Comparison of ENCODE assay signal across 1 cellular context in genomic region chr2:59184281-59185020, GRCh38.
TF ChIP-seq lines count a peak whose summit lies in the region.

No MANE protein-coding gene starts in this region.

TF ChIP-seq in H1, 55 proteins besides CTCF, POLR2A, EP300 and RAD21 (continued from another document):
- TF ChIP-seq, protein P1, sequence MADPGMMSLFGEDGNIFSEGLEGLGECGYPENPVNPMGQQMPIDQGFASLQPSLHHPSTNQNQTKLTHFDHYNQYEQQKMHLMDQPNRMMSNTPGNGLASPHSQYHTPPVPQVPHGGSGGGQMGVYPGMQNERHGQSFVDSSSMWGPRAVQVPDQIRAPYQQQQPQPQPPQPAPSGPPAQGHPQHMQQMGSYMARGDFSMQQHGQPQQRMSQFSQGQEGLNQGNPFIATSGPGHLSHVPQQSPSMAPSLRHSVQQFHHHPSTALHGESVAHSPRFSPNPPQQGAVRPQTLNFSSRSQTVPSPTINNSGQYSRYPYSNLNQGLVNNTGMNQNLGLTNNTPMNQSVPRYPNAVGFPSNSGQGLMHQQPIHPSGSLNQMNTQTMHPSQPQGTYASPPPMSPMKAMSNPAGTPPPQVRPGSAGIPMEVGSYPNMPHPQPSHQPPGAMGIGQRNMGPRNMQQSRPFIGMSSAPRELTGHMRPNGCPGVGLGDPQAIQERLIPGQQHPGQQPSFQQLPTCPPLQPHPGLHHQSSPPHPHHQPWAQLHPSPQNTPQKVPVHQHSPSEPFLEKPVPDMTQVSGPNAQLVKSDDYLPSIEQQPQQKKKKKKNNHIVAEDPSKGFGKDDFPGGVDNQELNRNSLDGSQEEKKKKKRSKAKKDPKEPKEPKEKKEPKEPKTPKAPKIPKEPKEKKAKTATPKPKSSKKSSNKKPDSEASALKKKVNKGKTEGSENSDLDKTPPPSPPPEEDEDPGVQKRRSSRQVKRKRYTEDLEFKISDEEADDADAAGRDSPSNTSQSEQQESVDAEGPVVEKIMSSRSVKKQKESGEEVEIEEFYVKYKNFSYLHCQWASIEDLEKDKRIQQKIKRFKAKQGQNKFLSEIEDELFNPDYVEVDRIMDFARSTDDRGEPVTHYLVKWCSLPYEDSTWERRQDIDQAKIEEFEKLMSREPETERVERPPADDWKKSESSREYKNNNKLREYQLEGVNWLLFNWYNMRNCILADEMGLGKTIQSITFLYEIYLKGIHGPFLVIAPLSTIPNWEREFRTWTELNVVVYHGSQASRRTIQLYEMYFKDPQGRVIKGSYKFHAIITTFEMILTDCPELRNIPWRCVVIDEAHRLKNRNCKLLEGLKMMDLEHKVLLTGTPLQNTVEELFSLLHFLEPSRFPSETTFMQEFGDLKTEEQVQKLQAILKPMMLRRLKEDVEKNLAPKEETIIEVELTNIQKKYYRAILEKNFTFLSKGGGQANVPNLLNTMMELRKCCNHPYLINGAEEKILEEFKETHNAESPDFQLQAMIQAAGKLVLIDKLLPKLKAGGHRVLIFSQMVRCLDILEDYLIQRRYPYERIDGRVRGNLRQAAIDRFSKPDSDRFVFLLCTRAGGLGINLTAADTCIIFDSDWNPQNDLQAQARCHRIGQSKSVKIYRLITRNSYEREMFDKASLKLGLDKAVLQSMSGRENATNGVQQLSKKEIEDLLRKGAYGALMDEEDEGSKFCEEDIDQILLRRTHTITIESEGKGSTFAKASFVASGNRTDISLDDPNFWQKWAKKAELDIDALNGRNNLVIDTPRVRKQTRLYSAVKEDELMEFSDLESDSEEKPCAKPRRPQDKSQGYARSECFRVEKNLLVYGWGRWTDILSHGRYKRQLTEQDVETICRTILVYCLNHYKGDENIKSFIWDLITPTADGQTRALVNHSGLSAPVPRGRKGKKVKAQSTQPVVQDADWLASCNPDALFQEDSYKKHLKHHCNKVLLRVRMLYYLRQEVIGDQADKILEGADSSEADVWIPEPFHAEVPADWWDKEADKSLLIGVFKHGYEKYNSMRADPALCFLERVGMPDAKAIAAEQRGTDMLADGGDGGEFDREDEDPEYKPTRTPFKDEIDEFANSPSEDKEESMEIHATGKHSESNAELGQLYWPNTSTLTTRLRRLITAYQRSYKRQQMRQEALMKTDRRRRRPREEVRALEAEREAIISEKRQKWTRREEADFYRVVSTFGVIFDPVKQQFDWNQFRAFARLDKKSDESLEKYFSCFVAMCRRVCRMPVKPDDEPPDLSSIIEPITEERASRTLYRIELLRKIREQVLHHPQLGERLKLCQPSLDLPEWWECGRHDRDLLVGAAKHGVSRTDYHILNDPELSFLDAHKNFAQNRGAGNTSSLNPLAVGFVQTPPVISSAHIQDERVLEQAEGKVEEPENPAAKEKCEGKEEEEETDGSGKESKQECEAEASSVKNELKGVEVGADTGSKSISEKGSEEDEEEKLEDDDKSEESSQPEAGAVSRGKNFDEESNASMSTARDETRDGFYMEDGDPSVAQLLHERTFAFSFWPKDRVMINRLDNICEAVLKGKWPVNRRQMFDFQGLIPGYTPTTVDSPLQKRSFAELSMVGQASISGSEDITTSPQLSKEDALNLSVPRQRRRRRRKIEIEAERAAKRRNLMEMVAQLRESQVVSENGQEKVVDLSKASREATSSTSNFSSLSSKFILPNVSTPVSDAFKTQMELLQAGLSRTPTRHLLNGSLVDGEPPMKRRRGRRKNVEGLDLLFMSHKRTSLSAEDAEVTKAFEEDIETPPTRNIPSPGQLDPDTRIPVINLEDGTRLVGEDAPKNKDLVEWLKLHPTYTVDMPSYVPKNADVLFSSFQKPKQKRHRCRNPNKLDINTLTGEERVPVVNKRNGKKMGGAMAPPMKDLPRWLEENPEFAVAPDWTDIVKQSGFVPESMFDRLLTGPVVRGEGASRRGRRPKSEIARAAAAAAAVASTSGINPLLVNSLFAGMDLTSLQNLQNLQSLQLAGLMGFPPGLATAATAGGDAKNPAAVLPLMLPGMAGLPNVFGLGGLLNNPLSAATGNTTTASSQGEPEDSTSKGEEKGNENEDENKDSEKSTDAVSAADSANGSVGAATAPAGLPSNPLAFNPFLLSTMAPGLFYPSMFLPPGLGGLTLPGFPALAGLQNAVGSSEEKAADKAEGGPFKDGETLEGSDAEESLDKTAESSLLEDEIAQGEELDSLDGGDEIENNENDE (IDR thresholded peaks at IDR 0.05; ENCODE audit: insufficient replicate concordance, low read length) = no peak
- no peak for TF ChIP-seq CHD1 (IDR thresholded peaks at IDR 0.05; ENCODE audit: low read depth, low read length)
